ENCODE assay signal across 1 cellular context in the genomic region with DNA sequence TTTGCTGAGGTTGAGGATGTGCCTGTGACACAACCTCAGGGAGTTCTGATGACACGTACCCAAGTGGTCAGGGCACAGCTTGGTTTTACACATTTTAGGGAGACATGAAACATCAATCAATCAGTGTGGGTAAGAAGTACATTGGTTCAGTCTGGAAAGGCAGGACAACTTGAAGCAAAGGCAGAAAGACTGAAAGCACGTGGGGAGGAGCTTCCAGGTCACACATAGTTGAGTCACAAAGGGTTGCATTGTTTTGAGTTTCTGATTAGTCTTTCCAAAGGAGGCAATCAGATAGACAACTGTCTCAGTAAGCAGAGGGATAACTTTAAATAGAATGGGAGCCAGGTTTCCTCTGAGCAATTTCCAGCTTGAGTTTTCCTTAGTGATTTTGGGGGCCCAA.
TF ChIP-seq lines count a peak whose summit lies in the region.

No MANE protein-coding gene starts in this region.

TF ChIP-seq in HCT116, 20 proteins besides CTCF, POLR2A, EP300 and RAD21:
- TF ChIP-seq, protein P1, sequence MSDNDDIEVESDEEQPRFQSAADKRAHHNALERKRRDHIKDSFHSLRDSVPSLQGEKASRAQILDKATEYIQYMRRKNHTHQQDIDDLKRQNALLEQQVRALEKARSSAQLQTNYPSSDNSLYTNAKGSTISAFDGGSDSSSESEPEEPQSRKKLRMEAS (IDR thresholded peaks at IDR 0.05) = no peak
- no peak for TF ChIP-seq EZH2 (IDR thresholded peaks at IDR 0.05)
- no peak for TF ChIP-seq ELF1 (IDR thresholded peaks at IDR 0.05; ENCODE audit: borderline replicate concordance, low read depth)
- TF ChIP-seq EGR1 (IDR thresholded peaks at IDR 0.05; ENCODE audit: low read depth) = no peak
- TF ChIP-seq, protein P2, sequence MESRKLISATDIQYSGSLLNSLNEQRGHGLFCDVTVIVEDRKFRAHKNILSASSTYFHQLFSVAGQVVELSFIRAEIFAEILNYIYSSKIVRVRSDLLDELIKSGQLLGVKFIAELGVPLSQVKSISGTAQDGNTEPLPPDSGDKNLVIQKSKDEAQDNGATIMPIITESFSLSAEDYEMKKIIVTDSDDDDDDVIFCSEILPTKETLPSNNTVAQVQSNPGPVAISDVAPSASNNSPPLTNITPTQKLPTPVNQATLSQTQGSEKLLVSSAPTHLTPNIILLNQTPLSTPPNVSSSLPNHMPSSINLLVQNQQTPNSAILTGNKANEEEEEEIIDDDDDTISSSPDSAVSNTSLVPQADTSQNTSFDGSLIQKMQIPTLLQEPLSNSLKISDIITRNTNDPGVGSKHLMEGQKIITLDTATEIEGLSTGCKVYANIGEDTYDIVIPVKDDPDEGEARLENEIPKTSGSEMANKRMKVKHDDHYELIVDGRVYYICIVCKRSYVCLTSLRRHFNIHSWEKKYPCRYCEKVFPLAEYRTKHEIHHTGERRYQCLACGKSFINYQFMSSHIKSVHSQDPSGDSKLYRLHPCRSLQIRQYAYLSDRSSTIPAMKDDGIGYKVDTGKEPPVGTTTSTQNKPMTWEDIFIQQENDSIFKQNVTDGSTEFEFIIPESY (IDR thresholded peaks at IDR 0.05; ENCODE audit: extremely low read depth, insufficient replicate concordance, low read length) = no peak
- no peak for TF ChIP-seq TCF7L2 (IDR thresholded peaks at IDR 0.05; ENCODE audit: borderline replicate concordance, extremely low read depth, insufficient read depth, insufficient read length)
- no peak for TF ChIP-seq POLR2AphosphoS5 (IDR thresholded peaks at IDR 0.05; ENCODE audit: low read depth, low read length)
- TF ChIP-seq ZFX (IDR thresholded peaks at IDR 0.05) = no peak
- TF ChIP-seq, protein P3, sequence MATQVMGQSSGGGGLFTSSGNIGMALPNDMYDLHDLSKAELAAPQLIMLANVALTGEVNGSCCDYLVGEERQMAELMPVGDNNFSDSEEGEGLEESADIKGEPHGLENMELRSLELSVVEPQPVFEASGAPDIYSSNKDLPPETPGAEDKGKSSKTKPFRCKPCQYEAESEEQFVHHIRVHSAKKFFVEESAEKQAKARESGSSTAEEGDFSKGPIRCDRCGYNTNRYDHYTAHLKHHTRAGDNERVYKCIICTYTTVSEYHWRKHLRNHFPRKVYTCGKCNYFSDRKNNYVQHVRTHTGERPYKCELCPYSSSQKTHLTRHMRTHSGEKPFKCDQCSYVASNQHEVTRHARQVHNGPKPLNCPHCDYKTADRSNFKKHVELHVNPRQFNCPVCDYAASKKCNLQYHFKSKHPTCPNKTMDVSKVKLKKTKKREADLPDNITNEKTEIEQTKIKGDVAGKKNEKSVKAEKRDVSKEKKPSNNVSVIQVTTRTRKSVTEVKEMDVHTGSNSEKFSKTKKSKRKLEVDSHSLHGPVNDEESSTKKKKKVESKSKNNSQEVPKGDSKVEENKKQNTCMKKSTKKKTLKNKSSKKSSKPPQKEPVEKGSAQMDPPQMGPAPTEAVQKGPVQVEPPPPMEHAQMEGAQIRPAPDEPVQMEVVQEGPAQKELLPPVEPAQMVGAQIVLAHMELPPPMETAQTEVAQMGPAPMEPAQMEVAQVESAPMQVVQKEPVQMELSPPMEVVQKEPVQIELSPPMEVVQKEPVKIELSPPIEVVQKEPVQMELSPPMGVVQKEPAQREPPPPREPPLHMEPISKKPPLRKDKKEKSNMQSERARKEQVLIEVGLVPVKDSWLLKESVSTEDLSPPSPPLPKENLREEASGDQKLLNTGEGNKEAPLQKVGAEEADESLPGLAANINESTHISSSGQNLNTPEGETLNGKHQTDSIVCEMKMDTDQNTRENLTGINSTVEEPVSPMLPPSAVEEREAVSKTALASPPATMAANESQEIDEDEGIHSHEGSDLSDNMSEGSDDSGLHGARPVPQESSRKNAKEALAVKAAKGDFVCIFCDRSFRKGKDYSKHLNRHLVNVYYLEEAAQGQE (IDR thresholded peaks at IDR 0.05; ENCODE audit: low read depth) = no peak
- no peak for TF ChIP-seq SIN3A (IDR thresholded peaks at IDR 0.05; ENCODE audit: low read depth)
- no peak for TF ChIP-seq CEBPB (IDR thresholded peaks at IDR 0.05; ENCODE audit: low read depth)
- TF ChIP-seq SP1 (IDR thresholded peaks at IDR 0.05; ENCODE audit: low read depth) = no peak
- no peak for TF ChIP-seq EZH2phosphoT487 (IDR thresholded peaks at IDR 0.05; ENCODE audit: borderline replicate concordance)
- TF ChIP-seq YY1 (IDR thresholded peaks at IDR 0.05; ENCODE audit: extremely low read depth, insufficient replicate concordance, low read depth, low read length) = no peak
- TF ChIP-seq CBX3 (IDR thresholded peaks at IDR 0.05; ENCODE audit: low read depth) = no peak
- no peak for TF ChIP-seq FOSL1 (IDR thresholded peaks at IDR 0.05; ENCODE audit: low read depth)
- TF ChIP-seq, protein P4, sequence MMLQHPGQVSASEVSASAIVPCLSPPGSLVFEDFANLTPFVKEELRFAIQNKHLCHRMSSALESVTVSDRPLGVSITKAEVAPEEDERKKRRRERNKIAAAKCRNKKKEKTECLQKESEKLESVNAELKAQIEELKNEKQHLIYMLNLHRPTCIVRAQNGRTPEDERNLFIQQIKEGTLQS (IDR thresholded peaks at IDR 0.05) = no peak
- no peak for TF ChIP-seq SRF (IDR thresholded peaks at IDR 0.05; ENCODE audit: low read depth)
